ENCODE assay signal across 28 cellular contexts in the genomic region with DNA sequence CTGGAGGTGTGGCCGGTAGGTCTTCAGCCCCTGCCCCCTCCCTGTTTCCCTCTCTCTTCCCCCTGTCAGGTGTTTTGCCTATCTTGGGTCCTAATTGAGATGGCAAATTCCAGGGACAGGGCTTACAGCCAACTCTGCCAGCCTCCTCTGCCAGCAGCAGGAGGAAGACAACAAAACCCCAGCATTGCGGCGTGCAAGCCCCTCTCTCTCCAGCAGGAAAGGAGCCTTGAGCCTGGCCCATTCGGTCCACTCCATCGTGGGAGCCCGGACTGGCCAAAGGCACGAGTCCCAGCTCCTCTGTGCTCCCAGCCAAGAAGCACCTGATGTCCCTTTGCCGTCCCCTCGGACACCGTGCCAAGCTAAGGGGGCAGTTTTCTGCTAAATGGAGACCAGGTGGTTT. TPM values are rescaled to one million over a fixed set of nuclear protein-coding genes. Genes with fewer than 3 reads are reported as not detected.
"Had no signal": no experiment of that assay in that cellular context is flagged by ENCODE, and none has a peak within 500 bp of the region (broad histone marks: within the 10 kb centered on the region; RNA-seq: fewer than 3 reads in every experiment).

No MANE protein-coding gene starts in this region.

- H3K36me3 Mint-ChIP-seq: activated naive CD8-positive, alpha-beta T cell treated with anti-CD3 and anti-CD28 coated beads, Interleukin-2, amount 10 ng/mL, durations not matched to agents 7 days and 5 days; T-cell had no signal

- H3K4me3 ChIP-seq: adrenal gland, SK-N-MC had no signal

- H3K36me3 ChIP-seq: adrenal gland, WERI-Rb-1 had no signal

- H3K4me1 ChIP-seq: adrenal gland had no signal

- H3K9me3 ChIP-seq: adrenal gland had no signal

- H3K4me3 Mint-ChIP-seq: activated CD8-positive, alpha-beta T cell treated with anti-CD3 and anti-CD28 coated beads, Interleukin-2, amount 10 ng/mL, durations not matched to agents 7 days and 5 days; activated naive CD8-positive, alpha-beta T cell treated with anti-CD3 and anti-CD28 coated beads, Interleukin-2, amount 10 ng/mL, durations not matched to agents 7 days and 5 days; T-cell had no signal

- H3K4me1 Mint-ChIP-seq: activated naive CD8-positive, alpha-beta T cell treated with anti-CD3 and anti-CD28 coated beads, Interleukin-2, amount 10 ng/mL, durations not matched to agents 7 days and 5 days; T-cell had no signal

- DNase-seq: activated CD4-positive, alpha-beta T cell treated with anti-CD3 and anti-CD28 coated beads for 4 hours; activated CD4-positive, alpha-beta T cell treated with anti-CD3 and anti-CD28 coated beads, Interleukin-2, amount 50 U/mL, for 4 hours; activated CD8-positive, alpha-beta memory T cell treated with anti-CD3 and anti-CD28 coated beads, Interleukin-2, amount 50 U/mL, for 48 hours; activated CD8-positive, alpha-beta T cell treated with anti-CD3 and anti-CD28 coated beads, Interleukin-2, amount 10 ng/mL, durations not matched to agents 7 days and 5 days; activated naive CD4-positive, alpha-beta T cell treated with anti-CD3 and anti-CD28 coated beads, Interleukin-2, amount 50 U/mL, for 16 hours; activated naive CD8-positive, alpha-beta T cell treated with anti-CD3 and anti-CD28 coated beads, Interleukin-2, amount 10 ng/mL, durations not matched to agents 7 days and 5 days; activated T-cell treated with anti-CD3 and anti-CD28 coated beads, Interleukin-2, amount 50 U/mL, for 1 hour; adrenal gland; cerebellar nuclear complex; MM.1S; NCI-H1417 treated with DMSO at 0.1 percent for 48 hours; NCI-H1694; NCI-H2081 treated with DMSO at 0.1 percent for 48 hours; NCI-H446; NCI-H524; NCI-H774; NK-92 treated with Interleukin-12 subunit alpha and Interleukin-12 subunit beta, amount 100 ng/mL, for 24 hours; OCI-M1; RPMI8226; T-cell; T-helper 2 cell; T1000; WERI-Rb-1 had no signal

- H3K9me3 Mint-ChIP-seq: activated naive CD8-positive, alpha-beta T cell treated with anti-CD3 and anti-CD28 coated beads, Interleukin-2, amount 10 ng/mL, durations not matched to agents 7 days and 5 days; T-cell had no signal

- H3K27ac ChIP-seq: adrenal gland, SK-N-MC, WERI-Rb-1 had no signal

- ATAC-seq: activated CD4-positive, CD25-positive, alpha-beta regulatory T cell treated with anti-CD3 and anti-CD28 coated beads, Interleukin-2, amount 50 U/mL, for 24 hours; activated CD8-positive, alpha-beta T cell treated with anti-CD3 and anti-CD28 coated beads, Interleukin-2, amount 10 ng/mL, durations not matched to agents 7 days and 5 days; Panc1; Right ventricle myocardium inferior; T-cell had no signal

- H3K27ac Mint-ChIP-seq: activated CD8-positive, alpha-beta T cell treated with anti-CD3 and anti-CD28 coated beads, Interleukin-2, amount 10 ng/mL, durations not matched to agents 7 days and 5 days; activated naive CD8-positive, alpha-beta T cell treated with anti-CD3 and anti-CD28 coated beads, Interleukin-2, amount 10 ng/mL, durations not matched to agents 7 days and 5 days; T-cell had no signal

RNA-seq across cellular contexts. Expression of a gene that starts 56.9 kb away (rescaled TPM):
- total RNA-seq: activated CD8-positive, alpha-beta T cell treated with anti-CD3 and anti-CD28 coated beads, Interleukin-2, amount 10 ng/mL, durations not matched to agents 7 days and 5 days; activated naive CD8-positive, alpha-beta T cell treated with anti-CD3 and anti-CD28 coated beads, Interleukin-2, amount 10 ng/mL, durations not matched to agents 7 days and 5 days; adrenal gland; cardiac septum; Right ventricle myocardium inferior; T-cell had no signal
